8 cellular contexts compared by ENCODE assay signal in the genomic region with DNA sequence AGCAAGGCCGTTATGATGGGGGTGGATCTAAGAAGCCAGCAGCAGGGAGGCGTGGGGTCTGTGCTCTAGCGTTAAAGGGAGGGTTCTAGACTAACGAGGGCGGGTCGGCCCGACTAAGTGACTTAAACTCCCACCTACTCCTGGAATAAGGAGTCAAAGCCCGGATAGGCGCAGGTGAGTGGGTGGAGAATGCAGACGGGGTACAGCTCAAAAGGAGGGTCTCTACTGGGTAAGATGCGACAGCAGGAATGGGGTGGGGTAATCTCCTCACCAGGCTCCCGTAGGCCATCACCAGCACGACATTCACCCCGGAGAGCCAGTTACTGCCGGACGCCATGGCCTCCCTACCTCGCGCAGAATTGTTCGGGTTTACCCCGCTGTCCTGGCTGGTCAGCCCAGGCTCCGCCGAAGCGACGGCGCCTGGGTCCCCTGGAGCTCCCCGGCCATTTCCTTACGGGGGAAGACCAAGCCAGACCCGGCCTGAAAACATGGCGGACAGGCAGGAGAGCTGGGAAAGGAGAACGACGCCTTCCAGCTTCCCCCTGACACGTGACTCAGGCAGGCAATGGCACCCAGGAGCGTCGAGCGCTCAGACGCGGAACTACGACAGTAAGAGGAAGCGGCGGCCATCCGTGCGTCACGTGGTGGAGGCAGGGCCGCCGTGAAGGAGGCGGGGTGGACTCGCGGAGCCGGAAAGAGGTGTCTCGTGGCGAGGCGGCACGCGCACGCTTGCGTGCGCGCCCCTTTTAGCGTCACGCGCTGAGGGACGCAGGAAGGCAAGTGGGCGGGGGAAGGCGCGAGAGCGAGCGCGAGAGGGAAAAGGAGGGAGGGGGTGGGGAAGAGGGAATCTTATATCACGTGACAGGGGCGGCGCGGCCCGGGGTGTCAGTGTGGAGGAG. TPM values are rescaled to one million over a fixed set of nuclear protein-coding genes. Genes with fewer than 3 reads are reported as not detected.
DNase-seq lines count a peak whose midpoint lies in the region; ATAC-seq and TF ChIP-seq lines count a peak whose summit lies in the region.

A gene with protein sequence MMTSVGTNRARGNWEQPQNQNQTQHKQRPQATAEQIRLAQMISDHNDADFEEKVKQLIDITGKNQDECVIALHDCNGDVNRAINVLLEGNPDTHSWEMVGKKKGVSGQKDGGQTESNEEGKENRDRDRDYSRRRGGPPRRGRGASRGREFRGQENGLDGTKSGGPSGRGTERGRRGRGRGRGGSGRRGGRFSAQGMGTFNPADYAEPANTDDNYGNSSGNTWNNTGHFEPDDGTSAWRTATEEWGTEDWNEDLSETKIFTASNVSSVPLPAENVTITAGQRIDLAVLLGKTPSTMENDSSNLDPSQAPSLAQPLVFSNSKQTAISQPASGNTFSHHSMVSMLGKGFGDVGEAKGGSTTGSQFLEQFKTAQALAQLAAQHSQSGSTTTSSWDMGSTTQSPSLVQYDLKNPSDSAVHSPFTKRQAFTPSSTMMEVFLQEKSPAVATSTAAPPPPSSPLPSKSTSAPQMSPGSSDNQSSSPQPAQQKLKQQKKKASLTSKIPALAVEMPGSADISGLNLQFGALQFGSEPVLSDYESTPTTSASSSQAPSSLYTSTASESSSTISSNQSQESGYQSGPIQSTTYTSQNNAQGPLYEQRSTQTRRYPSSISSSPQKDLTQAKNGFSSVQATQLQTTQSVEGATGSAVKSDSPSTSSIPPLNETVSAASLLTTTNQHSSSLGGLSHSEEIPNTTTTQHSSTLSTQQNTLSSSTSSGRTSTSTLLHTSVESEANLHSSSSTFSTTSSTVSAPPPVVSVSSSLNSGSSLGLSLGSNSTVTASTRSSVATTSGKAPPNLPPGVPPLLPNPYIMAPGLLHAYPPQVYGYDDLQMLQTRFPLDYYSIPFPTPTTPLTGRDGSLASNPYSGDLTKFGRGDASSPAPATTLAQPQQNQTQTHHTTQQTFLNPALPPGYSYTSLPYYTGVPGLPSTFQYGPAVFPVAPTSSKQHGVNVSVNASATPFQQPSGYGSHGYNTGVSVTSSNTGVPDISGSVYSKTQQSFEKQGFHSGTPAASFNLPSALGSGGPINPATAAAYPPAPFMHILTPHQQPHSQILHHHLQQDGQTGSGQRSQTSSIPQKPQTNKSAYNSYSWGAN (plus strand): TSS at position 885 of the 899 bp plus-strand sequence. CDS start 4,169 bp downstream, outside the sequence.

- H3K36me3 Mint-ChIP-seq in natural killer cell treated with Interleukin-12 subunit alpha and Interleukin-12 subunit beta and Interleukin-15 and Interleukin-18, amount 100 ng/mL, for 72 hours, result peaks cover 26% of the 10 kb centered on the region

- H3K27me3 ChIP-seq in H7 (ENCODE audit: control insufficient read depth, insufficient read depth, low read length), result no peaks in the 10 kb centered on the region

- peak within 1 kb of the TSS; percentile 90 for H3K4me3 Mint-ChIP-seq in natural killer cell treated with Interleukin-12 subunit alpha and Interleukin-12 subunit beta and Interleukin-15 and Interleukin-18, amount 100 ng/mL, for 72 hours

- H3K9me3 Mint-ChIP-seq in natural killer cell treated with Interleukin-12 subunit alpha and Interleukin-12 subunit beta and Interleukin-15 and Interleukin-18, amount 100 ng/mL, for 72 hours, result no peaks in the 10 kb centered on the region

- H3K36me3 ChIP-seq in H7 (replicated peaks; ENCODE audit: control insufficient read depth, insufficient read depth, low read length), result peaks cover 12% of the 10 kb centered on the region

- DNase-seq in ELF-1 (ENCODE audit: low read depth, low spot score) (peak; percentile 100), H7 (peak; percentile 96), M059J (ENCODE audit: low read depth) (peak; percentile 99), SHP77 (lab: John Stamatoyannopoulos, UW) (peak; percentile 100), fibroblast of pulmonary artery (ENCODE audit: low read depth) (peak; percentile 99)
- peak; percentile 98 for DNase-seq in activated effector memory CD4-positive, alpha-beta T cell treated with Interleukin-2 at 50 U/mL for 16 hours
- DNase-seq in natural killer cell treated with Interleukin-12 subunit alpha and Interleukin-12 subunit beta and Interleukin-15 and Interleukin-18, amount 100 ng/mL, for 72 hours (ENCODE audit: low spot score), result peak; percentile 99
- peak; percentile 99 for DNase-seq in stimulated activated naive CD8-positive, alpha-beta T cell treated with anti-CD3 and anti-CD28 coated beads, Interleukin-15, Interleukin-2, amounts not matched to agents 100 U/mL and 50 U/mL, for 24 hours

- H3K27me3 Mint-ChIP-seq in natural killer cell treated with Interleukin-12 subunit alpha and Interleukin-12 subunit beta and Interleukin-15 and Interleukin-18, amount 100 ng/mL, for 72 hours, result no peaks in the 10 kb centered on the region

- H3K27ac Mint-ChIP-seq in natural killer cell treated with Interleukin-12 subunit alpha and Interleukin-12 subunit beta and Interleukin-15 and Interleukin-18, amount 100 ng/mL, for 72 hours, result peak within 1 kb of the TSS; percentile 86 to 88

- H3K4me1 Mint-ChIP-seq in natural killer cell treated with Interleukin-12 subunit alpha and Interleukin-12 subunit beta and Interleukin-15 and Interleukin-18, amount 100 ng/mL, for 72 hours (ENCODE audit: low read depth in 2 of 2), result peaks cover 40 to 57% of the 10 kb centered on the region in 2 donors

- peak; percentile 97 to 98 for ATAC-seq in natural killer cell treated with Interleukin-12 subunit alpha and Interleukin-12 subunit beta and Interleukin-15 and Interleukin-18, amount 100 ng/mL, for 72 hours
- peak; percentile 93 for ATAC-seq in stimulated activated naive CD8-positive, alpha-beta T cell treated with anti-CD3 and anti-CD28 coated beads, Interleukin-15, Interleukin-2, amounts not matched to agents 100 U/mL and 50 U/mL, for 24 hours

- peak within 1 kb of the TSS; percentile 99 for H3K4me3 ChIP-seq in H7 (ENCODE audit: insufficient read depth, low read depth, low read length)
- peak within 1 kb of the TSS; percentile 91 for H3K4me3 ChIP-seq in fibroblast of pulmonary artery (replicated peaks; ENCODE audit: low read depth, low read length)

- TF ChIP-seq CTCF in fibroblast of pulmonary artery (IDR thresholded peaks at IDR 0.05; ENCODE audit: low read length, missing control alignments), result no peak

RNA-seq across cellular contexts. Expression of the gene that starts here (rescaled TPM):
- 162 and 166 TPM in 2 replicates for total RNA-seq in H7 (2014; rRNA removed; shearing (Covaris generic))
- total RNA-seq in M059J (2014; rRNA removed; shearing (Covaris generic)), result 77.8 and 101 TPM in 2 replicates
- 100 to 1,000 TPM; 175 to 183 TPM for total RNA-seq in natural killer cell treated with Interleukin-12 subunit alpha and Interleukin-12 subunit beta and Interleukin-15 and Interleukin-18, amount 100 ng/mL, for 72 hours

Comparison
In these comparisons a context has a peak if more than half of its experiments do, and no peak if none do; other contexts are left out.
1. Peak in every context shown above with its lines: DNase-seq, ATAC-seq and H3K4me3 ChIP-seq.